Comparison of ENCODE assay signal across 20 cellular contexts in the genomic region with DNA sequence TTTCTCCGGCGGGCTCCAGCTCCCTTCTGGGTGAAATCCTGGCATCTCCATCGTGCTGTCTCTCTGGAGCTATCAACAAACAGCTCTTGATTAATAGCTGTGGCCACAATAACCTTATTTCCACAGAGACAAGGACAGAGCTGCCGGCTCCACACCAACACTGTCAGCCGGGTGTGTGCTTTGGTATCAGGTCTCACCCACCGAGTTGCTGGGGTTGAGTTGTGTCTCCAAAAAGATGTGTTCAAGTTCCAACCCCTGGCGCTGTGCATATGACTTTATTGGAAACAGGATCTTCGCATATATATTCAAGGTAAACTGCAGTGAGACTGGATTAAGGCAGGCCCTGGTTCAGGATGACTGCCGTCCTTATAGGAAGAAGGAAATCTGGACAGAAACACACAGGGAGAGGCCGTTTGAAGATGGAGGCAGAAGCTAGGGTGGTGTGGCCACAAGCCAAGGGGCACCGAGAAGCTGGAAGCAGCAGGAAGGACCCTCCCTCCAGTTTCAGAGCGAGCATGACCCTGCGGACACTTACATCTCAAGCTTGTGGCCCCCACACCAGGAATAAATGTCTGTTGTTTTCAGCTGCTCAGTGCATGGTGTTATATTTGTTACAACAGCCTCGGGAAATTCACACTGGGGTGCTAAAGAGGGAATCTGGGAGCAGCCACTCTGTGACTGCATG.
DNase-seq lines count a peak whose midpoint lies in the region; ATAC-seq and TF ChIP-seq lines count a peak whose summit lies in the region.
"Had no signal": no experiment of that assay in that cellular context is flagged by ENCODE, and none has a peak within 500 bp of the region (broad histone marks: within the 10 kb centered on the region; RNA-seq: fewer than 3 reads in every experiment).

No MANE protein-coding gene starts in this region.

- TF ChIP-seq POLR2A in Peyer's patch (IDR thresholded peaks at IDR 0.05), result no peak

- H2AFZ ChIP-seq in neuronal stem cell (ENCODE audit: low read length) (no peak overlapping the region), GM23338 (no peak overlapping the region)

- peaks cover 18% of the 10 kb centered on the region for H3K27me3 Mint-ChIP-seq in GM23338 (ENCODE audit: insufficient read depth, low read depth, poor library complexity)

- H2BK15ac ChIP-seq in neuronal stem cell (ENCODE audit: low read length), result no peak overlapping the region

- no peaks in the 10 kb centered on the region for H3K79me2 ChIP-seq in GM23338 (replicated peaks; ENCODE audit: insufficient read depth)

- H3K4me3 ChIP-seq in Peyer's patch, result no peak overlapping the region
- no peak overlapping the region for H3K4me3 ChIP-seq in neuronal stem cell (ENCODE audit: low read length in 2 of 2)
- no peak overlapping the region for H3K4me3 ChIP-seq in upper lobe of right lung
- H3K4me3 ChIP-seq in GM23338, result no peak overlapping the region
- H3K4me3 ChIP-seq: BLaER1 treated with 17β-estradiol and CSF1 and Interleukin-3, amounts not matched to agents 10 nM and 100 nM had no signal

- peak; percentile 14 for DNase-seq in activated effector memory CD4-positive, alpha-beta T cell treated with anti-CD3 and anti-CD28 coated beads, Interleukin-2, amount 50 U/mL, for 16 hours
- DNase-seq in activated effector memory CD4-positive, alpha-beta T cell treated with Interleukin-2 at 50 U/mL for 16 hours, result no peak
- DNase-seq in Peyer's patch (peak in 2 of 3 donors; percentile 31 to 35), neuronal stem cell (ENCODE audit: low spot score) (no peak), upper lobe of right lung (peak; percentile 32), GM23338 (ENCODE audit: low spot score) (no peak), NCI-H748 treated with DMSO at 0.1 percent for 48 hours (lab: John Stamatoyannopoulos, UW) (no peak)
- DNase-seq: 8988T; CD4-positive, alpha-beta memory T cell; DND-41; H7; KBM-7; NCI-H1092; NCI-H1436; NCI-H187 treated with DMSO at 0.1 percent for 48 hours; NCI-H2107; NCI-H446 treated with DMSO at 0.1 percent for 48 hours; NCI-H774; Right ventricle myocardium superior had no signal

- no peak overlapping the region for H3K14ac ChIP-seq in neuronal stem cell (ENCODE audit: low read length)

- no peak overlapping the region for H3K27ac Mint-ChIP-seq in GM23338
- H3K27ac Mint-ChIP-seq: CD4-positive, alpha-beta memory T cell had no signal

- H4K91ac ChIP-seq in neuronal stem cell (ENCODE audit: low read depth, low read length, poor library complexity), result no peak overlapping the region

- intact Hi-C loops in upper lobe of right lung (cut with DNase I), result no loop called here

- H2BK120ac ChIP-seq in neuronal stem cell (ENCODE audit: low read depth, low read length), result peak overlapping the region; percentile 14

- H3K4me1 ChIP-seq in Peyer's patch (peaks cover 0 to 15% (median 4%) of the 10 kb centered on the region in 4 donors), neuronal stem cell (ENCODE audit: control insufficient read depth in 2 of 2, insufficient read depth in 1 of 2, low read depth in 1 of 2, low read length in 2 of 2) (no peaks in the 10 kb centered on the region), upper lobe of right lung (peaks cover 11% of the 10 kb centered on the region), GM23338 (ENCODE audit: insufficient read depth) (peaks cover 23% of the 10 kb centered on the region)

- H3F3A ChIP-seq in GM23338 (replicated peaks; ENCODE audit: low read depth), result no peaks in the 10 kb centered on the region

- H4K20me1 ChIP-seq in GM23338 (replicated peaks; ENCODE audit: insufficient read depth), result no peaks in the 10 kb centered on the region
- H4K20me1 ChIP-seq: BLaER1 treated with 17β-estradiol and CSF1 and Interleukin-3, amounts not matched to agents 10 nM and 100 nM had no signal

- TF ChIP-seq CTCF in Peyer's patch (IDR thresholded peaks at IDR 0.05) (no peak), upper lobe of right lung (IDR thresholded peaks at IDR 0.05) (no peak), GM23338 (conservative IDR thresholded peaks at IDR 0.05; ENCODE audit: low read depth in 2 of 2) (no peak)

- H3K36me3 ChIP-seq in Peyer's patch, result no peaks in the 10 kb centered on the region
- H3K36me3 ChIP-seq in neuronal stem cell (replicated peaks in 1 of 2; ENCODE audit: control insufficient read depth in 2 of 2, insufficient read depth in 2 of 2, low read length in 2 of 2), result no peaks in the 10 kb centered on the region
- no peaks in the 10 kb centered on the region for H3K36me3 ChIP-seq in upper lobe of right lung
- no peaks in the 10 kb centered on the region for H3K36me3 ChIP-seq in GM23338 (ENCODE audit: insufficient read depth)
- H3K36me3 ChIP-seq: BLaER1 treated with 17β-estradiol and CSF1 and Interleukin-3, amounts not matched to agents 10 nM and 100 nM had no signal

- ATAC-seq in upper lobe of right lung, result no peak
- ATAC-seq in GM23338, result no peak

- no peaks in the 10 kb centered on the region for H3K9me2 ChIP-seq in GM23338 (ENCODE audit: insufficient read depth)

- H3K4me3 Mint-ChIP-seq in GM23338, result no peak overlapping the region; the same call in 2 of the 3 replicates
- H3K4me3 Mint-ChIP-seq: CD4-positive, alpha-beta memory T cell had no signal

- H4K8ac ChIP-seq in neuronal stem cell (ENCODE audit: low read depth, low read length), result no peak overlapping the region

- H2AK5ac ChIP-seq in neuronal stem cell (ENCODE audit: low read depth, low read length), result peak overlapping the region; percentile 42

- no peak overlapping the region for H3K4me2 ChIP-seq in neuronal stem cell (ENCODE audit: insufficient read depth, low read length, poor library complexity, severe bottlenecking)
- no peak overlapping the region for H3K4me2 ChIP-seq in GM23338

- H3K4ac ChIP-seq in neuronal stem cell (ENCODE audit: low read length), result no peak overlapping the region

- no peak overlapping the region for H3K27ac ChIP-seq in Peyer's patch
- H3K27ac ChIP-seq in neuronal stem cell (replicated peaks; ENCODE audit: low read length), result no peak overlapping the region
- H3K27ac ChIP-seq in upper lobe of right lung, result no peak overlapping the region
- no peak overlapping the region for H3K27ac ChIP-seq in GM23338 (ENCODE audit: low read depth)

- no peak overlapping the region for H2BK5ac ChIP-seq in neuronal stem cell (ENCODE audit: low read length)

- no peaks in the 10 kb centered on the region for H3K27me3 ChIP-seq in Peyer's patch
- peaks cover 0 to 3% (median 0%) of the 10 kb centered on the region in 3 experiments for H3K27me3 ChIP-seq in neuronal stem cell (ENCODE audit: control insufficient read depth in 3 of 3, insufficient read depth in 3 of 3, low read depth in 1 of 3, low read length in 3 of 3)
- H3K27me3 ChIP-seq in upper lobe of right lung, result no peaks in the 10 kb centered on the region
- no peaks in the 10 kb centered on the region for H3K27me3 ChIP-seq in GM23338 (ENCODE audit: insufficient read depth)
- H3K27me3 ChIP-seq: BLaER1 treated with 17β-estradiol and CSF1 and Interleukin-3, amounts not matched to agents 10 nM and 100 nM had no signal

- no peaks in the 10 kb centered on the region for H3K79me1 ChIP-seq in neuronal stem cell (ENCODE audit: low read depth, low read length)

- WGBS in neuronal stem cell (ENCODE audit: extremely low coverage in 2 of 2, insufficient read length in 2 of 2, insufficient replicate concordance in 1 of 2), 2 donors, result no CpG with 5 or more reads among the region's 14 CpGs

- no peak overlapping the region for H3K23ac ChIP-seq in neuronal stem cell (ENCODE audit: low read depth, low read length, poor library complexity)

- peak overlapping the region; percentile 3 for H3K9ac ChIP-seq in neuronal stem cell (ENCODE audit: low read depth, low read length, poor library complexity)
- H3K9ac ChIP-seq: BLaER1 treated with 17β-estradiol and CSF1 and Interleukin-3, amounts not matched to agents 10 nM and 100 nM had no signal

- H3K9me3 ChIP-seq in Peyer's patch, result no peaks in the 10 kb centered on the region
- no peaks in the 10 kb centered on the region for H3K9me3 ChIP-seq in neuronal stem cell (replicated peaks in 1 of 2; ENCODE audit: control insufficient read depth in 2 of 2, insufficient read depth in 1 of 2, low read depth in 1 of 2, low read length in 2 of 2)
- no peaks in the 10 kb centered on the region for H3K9me3 ChIP-seq in upper lobe of right lung
- H3K9me3 ChIP-seq: BLaER1 treated with 17β-estradiol and CSF1 and Interleukin-3, amounts not matched to agents 10 nM and 100 nM had no signal

- peaks cover 20% of the 10 kb centered on the region for H3K4me1 Mint-ChIP-seq in GM23338
- H3K4me1 Mint-ChIP-seq: CD4-positive, alpha-beta memory T cell had no signal

- H3K9me3 Mint-ChIP-seq in GM23338, result no peaks in the 10 kb centered on the region; the same call in 2 of the 3 replicates
- H3K9me3 Mint-ChIP-seq: CD4-positive, alpha-beta memory T cell had no signal

- H3K18ac ChIP-seq in neuronal stem cell (ENCODE audit: low read length), result peak overlapping the region; percentile 51

- H2BK12ac ChIP-seq in neuronal stem cell (ENCODE audit: low read length), result no peak overlapping the region

- no peaks in the 10 kb centered on the region for H3K36me3 Mint-ChIP-seq in GM23338 (ENCODE audit: low read depth)
- H3K36me3 Mint-ChIP-seq: CD4-positive, alpha-beta memory T cell had no signal

TF ChIP-seq in GM23338, 12 proteins besides CTCF, POLR2A, EP300 and RAD21 (continues in another document):
- TF ChIP-seq POLR2AphosphoS5 (IDR thresholded peaks at IDR 0.05; ENCODE audit: low read depth) (no peak), ZNF331 (CRISPR knock-in tag; IDR thresholded peaks at IDR 0.05; ENCODE audit: low read depth) (no peak)
- TF ChIP-seq, protein P1, sequence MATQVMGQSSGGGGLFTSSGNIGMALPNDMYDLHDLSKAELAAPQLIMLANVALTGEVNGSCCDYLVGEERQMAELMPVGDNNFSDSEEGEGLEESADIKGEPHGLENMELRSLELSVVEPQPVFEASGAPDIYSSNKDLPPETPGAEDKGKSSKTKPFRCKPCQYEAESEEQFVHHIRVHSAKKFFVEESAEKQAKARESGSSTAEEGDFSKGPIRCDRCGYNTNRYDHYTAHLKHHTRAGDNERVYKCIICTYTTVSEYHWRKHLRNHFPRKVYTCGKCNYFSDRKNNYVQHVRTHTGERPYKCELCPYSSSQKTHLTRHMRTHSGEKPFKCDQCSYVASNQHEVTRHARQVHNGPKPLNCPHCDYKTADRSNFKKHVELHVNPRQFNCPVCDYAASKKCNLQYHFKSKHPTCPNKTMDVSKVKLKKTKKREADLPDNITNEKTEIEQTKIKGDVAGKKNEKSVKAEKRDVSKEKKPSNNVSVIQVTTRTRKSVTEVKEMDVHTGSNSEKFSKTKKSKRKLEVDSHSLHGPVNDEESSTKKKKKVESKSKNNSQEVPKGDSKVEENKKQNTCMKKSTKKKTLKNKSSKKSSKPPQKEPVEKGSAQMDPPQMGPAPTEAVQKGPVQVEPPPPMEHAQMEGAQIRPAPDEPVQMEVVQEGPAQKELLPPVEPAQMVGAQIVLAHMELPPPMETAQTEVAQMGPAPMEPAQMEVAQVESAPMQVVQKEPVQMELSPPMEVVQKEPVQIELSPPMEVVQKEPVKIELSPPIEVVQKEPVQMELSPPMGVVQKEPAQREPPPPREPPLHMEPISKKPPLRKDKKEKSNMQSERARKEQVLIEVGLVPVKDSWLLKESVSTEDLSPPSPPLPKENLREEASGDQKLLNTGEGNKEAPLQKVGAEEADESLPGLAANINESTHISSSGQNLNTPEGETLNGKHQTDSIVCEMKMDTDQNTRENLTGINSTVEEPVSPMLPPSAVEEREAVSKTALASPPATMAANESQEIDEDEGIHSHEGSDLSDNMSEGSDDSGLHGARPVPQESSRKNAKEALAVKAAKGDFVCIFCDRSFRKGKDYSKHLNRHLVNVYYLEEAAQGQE (IDR thresholded peaks at IDR 0.05; ENCODE audit: unreplicated experiment), result no peak

Comparison
In these comparisons a context has a peak if more than half of its experiments do, and no peak if none do; other contexts are left out.
1. DNase-seq: peak in activated effector memory CD4-positive, alpha-beta T cell treated with anti-CD3 and anti-CD28 coated beads, Interleukin-2, amount 50 U/mL, for 16 hours (single experiment), Peyer's patch (2 of 3) and upper lobe of right lung (single experiment); none in activated effector memory CD4-positive, alpha-beta T cell treated with Interleukin-2 at 50 U/mL for 16 hours (single experiment), neuronal stem cell (single experiment), GM23338 (single experiment) and NCI-H748 treated with DMSO at 0.1 percent for 48 hours (single experiment).